Comparison of ENCODE assay signal across 8 cellular contexts in the genomic region with DNA sequence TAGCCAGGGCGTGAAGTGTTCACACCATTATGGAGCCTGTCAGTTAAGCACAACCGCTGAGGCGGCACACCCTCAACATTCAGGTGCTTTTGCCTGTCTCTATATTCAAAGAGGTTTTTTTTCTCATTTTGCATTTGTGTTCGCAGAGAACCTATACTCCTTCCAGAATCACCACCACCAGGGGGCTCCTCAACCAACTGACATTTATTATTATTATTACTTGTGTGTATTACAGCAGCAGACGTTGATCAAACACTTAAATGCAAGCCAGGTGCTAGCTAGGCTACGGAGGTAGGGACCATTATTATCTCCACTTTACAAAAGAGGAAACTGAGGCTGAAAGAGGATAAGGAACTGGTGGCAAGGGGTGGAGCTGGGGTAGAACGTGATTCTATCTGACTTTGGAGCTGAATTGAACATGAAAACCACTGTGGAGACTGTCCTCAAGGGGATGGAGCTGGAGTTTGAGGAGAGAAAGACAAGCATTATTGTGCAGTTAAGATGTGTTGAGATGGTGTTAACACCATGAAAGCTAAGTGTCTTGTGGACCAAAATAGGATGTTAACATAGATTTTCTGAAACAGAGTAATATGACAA.
DNase-seq lines count a peak whose midpoint lies in the region; FAIRE-seq and TF ChIP-seq lines count a peak whose summit lies in the region.

No MANE protein-coding gene starts in this region.

- peaks cover 0 to 3% (median 0%) of the 10 kb centered on the region in 4 donors for H3K4me1 Mint-ChIP-seq in CD4-positive, alpha-beta memory T cell
- peaks cover 3% of the 10 kb centered on the region for H3K4me1 Mint-ChIP-seq in activated naive CD4-positive, alpha-beta T cell treated with anti-CD3 and anti-CD28 coated beads for 36 hours (ENCODE audit: low read depth)

- H3K36me3 Mint-ChIP-seq in CD4-positive, alpha-beta memory T cell = no peaks in the 10 kb centered on the region
- no peaks in the 10 kb centered on the region for H3K36me3 Mint-ChIP-seq in activated naive CD4-positive, alpha-beta T cell treated with anti-CD3 and anti-CD28 coated beads for 36 hours (ENCODE audit: low read depth)

- CTCF ChIA-PET in CD4-positive, alpha-beta memory T cell (lab: Charles Lee; ENCODE audit: partially characterized antibody) = interaction anchor here (1.2 to 2.9 kb wide), 5 partner anchors 8 to 724 kb away, joined by 3 to 17 read pairs (median 6); no protein-coding TSS in a partner anchor
- CTCF ChIA-PET in HEK293T (lab: Yijun Ruan, JAX) = interaction anchor here (0.7 kb wide), 1 partner anchor 174 kb away, joined by 4 read pairs; no protein-coding TSS in a partner anchor
- CTCF ChIA-PET in activated naive CD4-positive, alpha-beta T cell treated with anti-CD3 and anti-CD28 coated beads for 36 hours (lab: Charles Lee) = interaction anchor here (0.7 to 1.2 kb wide), 4 partner anchors 8 to 486 kb away, joined by 3 to 5 read pairs (median 3); no protein-coding TSS in a partner anchor

- peak in 4 of 5 donors; percentile 8 to 25 (median 15) for DNase-seq in CD4-positive, alpha-beta memory T cell
- peak; percentile 27 for DNase-seq in HEK293T (ENCODE audit: extremely low spot score)
- DNase-seq in activated naive CD4-positive, alpha-beta T cell treated with anti-CD3 and anti-CD28 coated beads for 36 hours = peak; percentile 23
- peak; percentile 25 for DNase-seq in kidney tubule cell (ENCODE audit: low spot score)
- no peak for DNase-seq in uterus
- no peak for DNase-seq in GM12891 (ENCODE audit: insufficient read length, low spot score)
- no peak for DNase-seq in NCI-H2081 treated with DMSO at 0.1 percent for 48 hours (lab: John Stamatoyannopoulos, UW)
- DNase-seq in NCI-H128 (lab: John Stamatoyannopoulos, UW; ENCODE audit: unreplicated experiment) = no peak

- peak in 2 of 4 experiments; percentile 13 to 22 for TF ChIP-seq CTCF in uterus (IDR thresholded peaks at IDR 0.05)

- H3K27ac ChIP-seq in CD4-positive, alpha-beta memory T cell (ENCODE audit: low read depth, low read length) = no peak overlapping the region
- no peak overlapping the region for H3K27ac ChIP-seq in uterus

- no peaks in the 10 kb centered on the region for H3K27me3 ChIP-seq in CD4-positive, alpha-beta memory T cell (ENCODE audit: insufficient read depth, low read length)
- H3K27me3 ChIP-seq in uterus = no peaks in the 10 kb centered on the region

- no peak overlapping the region for H3K27ac Mint-ChIP-seq in CD4-positive, alpha-beta memory T cell
- H3K27ac Mint-ChIP-seq in activated naive CD4-positive, alpha-beta T cell treated with anti-CD3 and anti-CD28 coated beads for 36 hours = no peak overlapping the region

- H3K9me3 Mint-ChIP-seq in CD4-positive, alpha-beta memory T cell = no peaks in the 10 kb centered on the region
- no peaks in the 10 kb centered on the region for H3K9me3 Mint-ChIP-seq in activated naive CD4-positive, alpha-beta T cell treated with anti-CD3 and anti-CD28 coated beads for 36 hours

- H3K4me3 Mint-ChIP-seq in CD4-positive, alpha-beta memory T cell = no peak overlapping the region
- H3K4me3 Mint-ChIP-seq in activated naive CD4-positive, alpha-beta T cell treated with anti-CD3 and anti-CD28 coated beads for 36 hours = no peak overlapping the region

- H3K27me3 Mint-ChIP-seq in CD4-positive, alpha-beta memory T cell = no peaks in the 10 kb centered on the region
- no peaks in the 10 kb centered on the region for H3K27me3 Mint-ChIP-seq in activated naive CD4-positive, alpha-beta T cell treated with anti-CD3 and anti-CD28 coated beads for 36 hours (ENCODE audit: low read depth)

- intact Hi-C loops in CD4-positive, alpha-beta memory T cell (cut with micrococcal nuclease) = no loop called here
- intact Hi-C loops in activated naive CD4-positive, alpha-beta T cell treated with anti-CD3 and anti-CD28 coated beads for 36 hours (cut with micrococcal nuclease) = no loop called here
- intact Hi-C loops in uterus (cut with DNase I; ENCODE audit: low total_unique reads) = no loop called here

- H3K4me1 ChIP-seq in CD4-positive, alpha-beta memory T cell (ENCODE audit: insufficient read depth, low read length) = no peaks in the 10 kb centered on the region
- no peaks in the 10 kb centered on the region for H3K4me1 ChIP-seq in uterus

- no peak overlapping the region for H3K4me3 ChIP-seq in CD4-positive, alpha-beta memory T cell (ENCODE audit: low read length in 2 of 2)
- H3K4me3 ChIP-seq in uterus = no peak overlapping the region

- TF ChIP-seq POLR2A in uterus (IDR thresholded peaks at IDR 0.05) = no peak
- no peak for TF ChIP-seq POLR2A in GM12891 (IDR thresholded peaks at IDR 0.05; ENCODE audit: low read depth, low read length)

- no peaks in the 10 kb centered on the region for H3K9me3 ChIP-seq in CD4-positive, alpha-beta memory T cell (ENCODE audit: control insufficient read depth in 1 of 2, low read length in 2 of 2)
- no peaks in the 10 kb centered on the region for H3K9me3 ChIP-seq in uterus

- FAIRE-seq in GM12891 (lab: Jason Lieb, UNC) = no peak

- POLR2A ChIA-PET in CD4-positive, alpha-beta memory T cell (lab: Charles Lee; ENCODE audit: partially characterized antibody) = no interaction called here
- POLR2A ChIA-PET in HEK293T (lab: Yijun Ruan, JAX) = no interaction called here

- H3K36me3 ChIP-seq in CD4-positive, alpha-beta memory T cell (ENCODE audit: insufficient read depth, low read length) = no peaks in the 10 kb centered on the region
- no peaks in the 10 kb centered on the region for H3K36me3 ChIP-seq in uterus

TF ChIP-seq in HEK293T, 16 proteins besides CTCF, POLR2A, EP300 and RAD21:
- TF ChIP-seq NFRKB (IDR thresholded peaks at IDR 0.05) (no peak), ZNF384 (IDR thresholded peaks at IDR 0.05) (no peak)

TF ChIP-seq in GM12891, 5 proteins besides CTCF, POLR2A, EP300 and RAD21:
- TF ChIP-seq PAX5 (IDR thresholded peaks at IDR 0.05; ENCODE audit: insufficient read depth, low read length, severe bottlenecking) (no peak), SPI1 (IDR thresholded peaks at IDR 0.05; ENCODE audit: low read depth, low read length) (no peak), POLR2AphosphoS5 (IDR thresholded peaks at IDR 0.05; ENCODE audit: low read depth, low read length) (no peak), POU2F2 (IDR thresholded peaks at IDR 0.05; ENCODE audit: low read depth, low read length) (no peak), TAF1 (IDR thresholded peaks at IDR 0.05; ENCODE audit: low read depth, low read length) (no peak)

Comparison
In these comparisons a context has a peak if more than half of its experiments do, and no peak if none do; other contexts are left out.
1. DNase-seq: peak in CD4-positive, alpha-beta memory T cell (4 of 5), HEK293T (single experiment), activated naive CD4-positive, alpha-beta T cell treated with anti-CD3 and anti-CD28 coated beads for 36 hours (single experiment) and kidney tubule cell (single experiment); none in uterus (0 of 2), GM12891 (single experiment), NCI-H2081 treated with DMSO at 0.1 percent for 48 hours (single experiment) and NCI-H128 (single experiment).